In genomic region chr7:140176811-140177702, GRCh38 we compare ENCODE assay signal across 8 cellular contexts. TPM values are rescaled to one million over a fixed set of nuclear protein-coding genes. Genes with fewer than 3 reads are reported as not detected.
DNase-seq lines count a peak whose midpoint lies in the region; ATAC-seq and TF ChIP-seq lines count a peak whose summit lies in the region.

KDM7A (minus strand) TSS chr7:140176983; CDS start chr7:140176937, 46 bp downstream.

- H3K9me3 ChIP-seq in SU-DHL-6 (ENCODE audit: insufficient read depth, low read length), result no peaks in the 10 kb centered on the region
- no peaks in the 10 kb centered on the region for H3K9me3 ChIP-seq in ovary
- no peaks in the 10 kb centered on the region for H3K9me3 ChIP-seq in testis

- H3K4me1 ChIP-seq in ovary (ENCODE audit: insufficient read depth) (no peaks in the 10 kb centered on the region), testis (peaks cover 4% of the 10 kb centered on the region)

- H3K9me3 Mint-ChIP-seq in activated naive CD8-positive, alpha-beta T cell treated with anti-CD3 and anti-CD28 coated beads for 36 hours, result peaks cover 5% of the 10 kb centered on the region

- WGBS in ovary, 3 donors, result 0% methylated on average over 81 to 132 of the region's 132 CpGs
- 0 to 1% methylated on average over 17 to 120 of the region's 132 CpGs for WGBS in testis, 2 donors

- H3K9ac ChIP-seq in SU-DHL-6 (ENCODE audit: low read length), result peak within 1 kb of the TSS; percentile 49

- DNase-seq in GM04503 (ENCODE audit: low read depth), result peak; percentile 53
- peak; percentile 93 for DNase-seq in NCI-H1092 treated with DMSO at 0.1 percent for 48 hours (lab: John Stamatoyannopoulos, UW)
- peak; percentile 95 for DNase-seq in activated naive CD8-positive, alpha-beta T cell treated with anti-CD3 and anti-CD28 coated beads for 36 hours
- peak; percentile 99 for DNase-seq in Right ventricle myocardium inferior (ENCODE audit: missing footprints)
- DNase-seq in ovary, result peak; percentile 85 to 93 (median 91)
- peak; percentile 95 for DNase-seq in testis

- peaks cover 11% of the 10 kb centered on the region for H3K27me3 Mint-ChIP-seq in activated naive CD8-positive, alpha-beta T cell treated with anti-CD3 and anti-CD28 coated beads for 36 hours

- H3F3A ChIP-seq in SU-DHL-6 (ENCODE audit: insufficient read depth), result no peaks in the 10 kb centered on the region

- H4K20me1 ChIP-seq in SU-DHL-6 (ENCODE audit: low read depth, low read length), result no peaks in the 10 kb centered on the region

- peak within 1 kb of the TSS; percentile 83 for H3K27ac Mint-ChIP-seq in activated naive CD8-positive, alpha-beta T cell treated with anti-CD3 and anti-CD28 coated beads for 36 hours

- peak within 1 kb of the TSS; percentile 54 for H3K4me3 ChIP-seq in SU-DHL-6 (ENCODE audit: insufficient read depth, low read length, poor library complexity, severe bottlenecking)
- H3K4me3 ChIP-seq in ovary, result peak within 1 kb of the TSS; percentile 89
- peak within 1 kb of the TSS; percentile 87 to 93 for H3K4me3 ChIP-seq in testis

- no peak for TF ChIP-seq CTCF in SU-DHL-6 (IDR thresholded peaks at IDR 0.05; ENCODE audit: insufficient read depth, low read length, poor library complexity, severe bottlenecking)
- no peak for TF ChIP-seq CTCF in ovary (IDR thresholded peaks at IDR 0.05)
- TF ChIP-seq CTCF in testis (IDR thresholded peaks at IDR 0.05), result no peak

- H3K27ac ChIP-seq in SU-DHL-6 (ENCODE audit: low read depth, low read length) (no peak within 1 kb of the TSS), ovary (peak within 1 kb of the TSS; percentile 90 to 92), testis (peak within 1 kb of the TSS; percentile 98)

- H3K4me2 ChIP-seq in SU-DHL-6 (ENCODE audit: low read depth, low read length, poor library complexity, severe bottlenecking), result peak within 1 kb of the TSS; percentile 82

- H3K27me3 ChIP-seq in SU-DHL-6 (ENCODE audit: low read length), result peaks cover 3% of the 10 kb centered on the region; the same call in 1 of the 2 replicates
- H3K27me3 ChIP-seq in ovary, result no peaks in the 10 kb centered on the region
- no peaks in the 10 kb centered on the region for H3K27me3 ChIP-seq in testis

- H2AFZ ChIP-seq in SU-DHL-6 (ENCODE audit: low read depth, low read length, severe bottlenecking), result peak within 1 kb of the TSS; percentile 85

- TF ChIP-seq EP300 in ovary (IDR thresholded peaks at IDR 0.05), result no peak

- intact Hi-C loops in Right ventricle myocardium inferior (cut with DNase I), result loop anchor here (5.0 kb wide), 4 partner anchors 55 to 820 kb away; partner anchors contain the start of gene LUC7L2
- intact Hi-C loops in ovary (cut with DNase I), result loop anchor here in 3 of 4 donors (5.0 to 10.0 kb wide), 3 partner anchors 138 to 298 kb away; partner anchors contain the start of gene MKRN1 (in 1 of the 3)
- intact Hi-C loops in testis (cut with DNase I; ENCODE audit: low total_unique reads), result loop anchor here (10.0 kb wide), 1 partner anchor 148 kb away; no protein-coding TSS in a partner anchor

- peaks cover 10% of the 10 kb centered on the region for H3K36me3 Mint-ChIP-seq in activated naive CD8-positive, alpha-beta T cell treated with anti-CD3 and anti-CD28 coated beads for 36 hours

- H3K36me3 ChIP-seq in SU-DHL-6 (ENCODE audit: low read length) (no peaks in the 10 kb centered on the region), ovary (no peaks in the 10 kb centered on the region), testis (ENCODE audit: low read depth, missing control alignments) (no peaks in the 10 kb centered on the region)

- peak; percentile 44 for TF ChIP-seq POLR2A in ovary (IDR thresholded peaks at IDR 0.05)
- no peak for TF ChIP-seq POLR2A in testis (IDR thresholded peaks at IDR 0.05)

- ATAC-seq in HG02571 (IDR thresholded peaks at IDR 0.05; ENCODE audit: unreplicated experiment) (peak; percentile 57), Right ventricle myocardium inferior (peak; percentile 94)

- no peaks in the 10 kb centered on the region for H3K79me2 ChIP-seq in SU-DHL-6 (ENCODE audit: insufficient read depth, low read length)

- no peaks in the 10 kb centered on the region for H3K9me2 ChIP-seq in SU-DHL-6 (replicated peaks; ENCODE audit: insufficient read depth, low read length)

- peaks cover 32% of the 10 kb centered on the region for H3K4me1 Mint-ChIP-seq in activated naive CD8-positive, alpha-beta T cell treated with anti-CD3 and anti-CD28 coated beads for 36 hours

- peak within 1 kb of the TSS; percentile 91 for H3K4me3 Mint-ChIP-seq in activated naive CD8-positive, alpha-beta T cell treated with anti-CD3 and anti-CD28 coated beads for 36 hours

RNA-seq across cellular contexts. Expression of gene KDM7A, which starts in this region (rescaled TPM):
- 1 to 10 TPM; 7.5 to 7.9 TPM for total RNA-seq in activated naive CD8-positive, alpha-beta T cell treated with anti-CD3 and anti-CD28 coated beads for 36 hours
- 8.1 TPM for total RNA-seq in Right ventricle myocardium inferior
- total RNA-seq in ovary, result 10 to 100 TPM in 1 of 7 donors, 1 to 10 TPM in 6; 4.8 to 13.2 (median 6.9) TPM
- polyA plus RNA-seq in ovary, result 1 to 10 TPM; 3.8 to 6.8 TPM
- 10 to 100 TPM; 24.7 to 33.6 TPM for total RNA-seq in testis
- polyA plus RNA-seq in testis (ENCODE audit: insufficient read depth, low read depth, low replicate concordance), result 24.1 TPM
